ENCODE assay signal across 8 cellular contexts in the genomic region with DNA sequence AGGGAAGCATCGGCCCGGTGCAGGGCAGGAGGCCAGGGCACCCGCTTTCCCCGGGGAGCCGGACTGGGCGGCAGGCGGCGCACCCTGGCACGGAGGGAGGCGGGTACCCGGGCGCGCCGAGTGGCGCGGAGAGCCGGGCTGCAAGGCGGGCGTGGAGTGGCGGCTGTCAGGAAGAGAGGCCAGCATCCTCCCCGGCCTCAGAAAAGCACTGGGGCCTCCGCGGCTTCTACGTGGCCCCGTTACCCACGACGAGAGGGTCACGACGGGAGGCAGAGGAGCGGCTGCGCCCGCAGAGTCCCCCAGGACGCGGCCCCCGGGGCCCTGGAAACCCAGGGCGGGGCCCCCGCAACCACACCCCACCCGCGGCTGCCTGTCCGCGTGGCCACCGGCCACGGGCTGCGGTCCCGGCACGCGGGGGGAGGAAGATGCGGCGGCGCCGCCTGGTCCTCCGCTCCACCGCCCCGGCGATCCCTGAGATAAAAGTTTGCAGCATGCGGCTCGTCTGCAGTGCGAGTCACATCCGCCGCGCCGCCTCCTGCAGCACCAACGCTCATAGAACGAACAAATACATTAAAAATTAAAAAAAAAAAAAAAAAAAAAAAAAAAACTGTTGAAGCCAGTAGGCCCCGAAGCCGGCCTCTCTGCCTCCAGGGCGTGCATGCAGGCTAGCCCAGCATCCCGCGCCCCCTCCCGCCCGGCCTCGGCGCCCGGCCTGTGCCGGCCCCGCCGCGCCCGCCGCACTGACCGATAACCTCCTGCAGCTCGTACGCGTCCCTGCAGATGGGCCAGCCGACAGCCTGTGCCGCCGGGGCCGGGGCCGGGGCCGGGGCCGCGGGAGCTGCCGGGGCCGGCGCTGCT. TPM values are rescaled to one million over a fixed set of nuclear protein-coding genes. Genes with fewer than 3 reads are reported as not detected.
DNase-seq lines count a peak whose midpoint lies in the region; ATAC-seq and TF ChIP-seq lines count a peak whose summit lies in the region.

No MANE protein-coding gene starts in this region.

- peak; percentile 33; the same call in 1 of the 2 replicates for TF ChIP-seq CTCF in BJ (IDR thresholded peaks at IDR 0.05; ENCODE audit: insufficient read depth, low read depth, low read length)

- H3K4me3 Mint-ChIP-seq in activated T-helper 17 cell treated with anti-CD3 and anti-CD28 coated beads, Interleukin-2, amount 50 U/mL, for 72 hours: peak overlapping the region; percentile 79
- peak overlapping the region; percentile 97 for H3K4me3 Mint-ChIP-seq in natural killer cell treated with Interleukin-12 subunit alpha and Interleukin-12 subunit beta and Interleukin-15 and Interleukin-18, amount 100 ng/mL, for 72 hours

- H3K4me1 Mint-ChIP-seq in activated T-helper 17 cell treated with anti-CD3 and anti-CD28 coated beads, Interleukin-2, amount 50 U/mL, for 72 hours: peaks cover 5% of the 10 kb centered on the region
- H3K4me1 Mint-ChIP-seq in natural killer cell treated with Interleukin-12 subunit alpha and Interleukin-12 subunit beta and Interleukin-15 and Interleukin-18, amount 100 ng/mL, for 72 hours (ENCODE audit: low read depth in 2 of 2): peaks cover 35 to 43% of the 10 kb centered on the region in 2 donors

- no peaks in the 10 kb centered on the region for H3K36me3 ChIP-seq in BJ (ENCODE audit: control insufficient read depth, insufficient read depth, low read length)

- H3K4me3 ChIP-seq in BJ (ENCODE audit: low read depth, low read length): peak overlapping the region; percentile 75

- DNase-seq in BJ (ENCODE audit: low read depth): no peak
- DNase-seq in fibroblast of peridontal ligament (ENCODE audit: extremely low read depth): peak; percentile 49
- DNase-seq in natural killer cell treated with Interleukin-12 subunit alpha and Interleukin-12 subunit beta and Interleukin-15 and Interleukin-18, amount 100 ng/mL, for 72 hours (ENCODE audit: low spot score): peak; percentile 82
- DNase-seq in stimulated activated naive CD4-positive, alpha-beta T cell treated with Interleukin-2 at 50 U/mL for 16 hours (lab: John Stamatoyannopoulos, UW): peak; percentile 78

- no peaks in the 10 kb centered on the region for H3K27me3 Mint-ChIP-seq in activated T-helper 17 cell treated with anti-CD3 and anti-CD28 coated beads, Interleukin-2, amount 50 U/mL, for 72 hours
- H3K27me3 Mint-ChIP-seq in natural killer cell treated with Interleukin-12 subunit alpha and Interleukin-12 subunit beta and Interleukin-15 and Interleukin-18, amount 100 ng/mL, for 72 hours: no peaks in the 10 kb centered on the region

- no peaks in the 10 kb centered on the region for H3K27me3 ChIP-seq in BJ (ENCODE audit: control insufficient read depth, insufficient read depth, low read length)

- ATAC-seq in GM19035 (IDR thresholded peaks at IDR 0.05; ENCODE audit: unreplicated experiment) (peak; percentile 64), HG03342 (IDR thresholded peaks at IDR 0.05; ENCODE audit: unreplicated experiment) (peak; percentile 58)
- peak; percentile 65 for ATAC-seq in activated T-helper 17 cell treated with anti-CD3 and anti-CD28 coated beads, Interleukin-2, amount 50 U/mL, for 72 hours (replicated peaks)
- peak; percentile 73 to 75 for ATAC-seq in natural killer cell treated with Interleukin-12 subunit alpha and Interleukin-12 subunit beta and Interleukin-15 and Interleukin-18, amount 100 ng/mL, for 72 hours

- peaks cover 5% of the 10 kb centered on the region for H3K36me3 Mint-ChIP-seq in activated T-helper 17 cell treated with anti-CD3 and anti-CD28 coated beads, Interleukin-2, amount 50 U/mL, for 72 hours (ENCODE audit: low read depth)
- H3K36me3 Mint-ChIP-seq in natural killer cell treated with Interleukin-12 subunit alpha and Interleukin-12 subunit beta and Interleukin-15 and Interleukin-18, amount 100 ng/mL, for 72 hours: peaks cover 6% of the 10 kb centered on the region

- POLR2A ChIA-PET in BJ (lab: Charles Lee): no interaction called here

- CTCF ChIA-PET in BJ (lab: Yijun Ruan, JAX): interaction anchor here (0.7 to 1.0 kb wide), 2 partner anchors 14 to 85 kb away, joined by 3 read pairs; no protein-coding TSS in a partner anchor

- no peaks in the 10 kb centered on the region for H3K9me3 Mint-ChIP-seq in activated T-helper 17 cell treated with anti-CD3 and anti-CD28 coated beads, Interleukin-2, amount 50 U/mL, for 72 hours
- H3K9me3 Mint-ChIP-seq in natural killer cell treated with Interleukin-12 subunit alpha and Interleukin-12 subunit beta and Interleukin-15 and Interleukin-18, amount 100 ng/mL, for 72 hours: no peaks in the 10 kb centered on the region

- H3K27ac Mint-ChIP-seq in activated T-helper 17 cell treated with anti-CD3 and anti-CD28 coated beads, Interleukin-2, amount 50 U/mL, for 72 hours: peak overlapping the region; percentile 96
- peak overlapping the region; percentile 87 to 92 for H3K27ac Mint-ChIP-seq in natural killer cell treated with Interleukin-12 subunit alpha and Interleukin-12 subunit beta and Interleukin-15 and Interleukin-18, amount 100 ng/mL, for 72 hours

TF ChIP-seq in PFSK-1, 5 proteins besides CTCF, POLR2A, EP300 and RAD21:
- TF ChIP-seq SIN3A (IDR thresholded peaks at IDR 0.05; ENCODE audit: borderline replicate concordance, insufficient read depth, low read length): peak; percentile 80; the same call in 1 of the 2 replicates
- TF ChIP-seq TAF1 (IDR thresholded peaks at IDR 0.05; ENCODE audit: borderline replicate concordance, insufficient read depth, low read length): 0 out of 2 replicates have a peak, but pooled peaks have one; percentile 46
- no peak for TF ChIP-seq REST (IDR thresholded peaks at IDR 0.05; ENCODE audit: insufficient read depth in 1 of 2, low read depth in 2 of 2, low read length in 2 of 2)
- peak; percentile 41; the same call in 1 of the 2 replicates for TF ChIP-seq POLR2AphosphoS5 (IDR thresholded peaks at IDR 0.05; ENCODE audit: low read depth, low read length)
TF ChIP-seq in PFSK-1: peak in this region for 3.

RNA-seq across cellular contexts. Expression of gene STK39, which starts 0.7 kb away (rescaled TPM):
- polyA plus RNA-seq in BJ (2011; rRNA removed): 7.6 and 16.9 TPM in 2 replicates
- 5.6 and 7.0 TPM in 2 replicates for polyA minus RNA-seq in BJ (2011; rRNA and poly(A)+ RNA removed)
- polyA plus RNA-seq in PFSK-1 (2012; ENCODE audit: insufficient read length, low read depth): 17.5 TPM
- total RNA-seq in activated T-helper 17 cell treated with anti-CD3 and anti-CD28 coated beads, Interleukin-2, amount 50 U/mL, for 72 hours: 10 to 100 TPM; 21.5 to 27.9 TPM
- 10 to 100 TPM; 39.1 to 52.0 TPM for total RNA-seq in natural killer cell treated with Interleukin-12 subunit alpha and Interleukin-12 subunit beta and Interleukin-15 and Interleukin-18, amount 100 ng/mL, for 72 hours
